Comparison of ENCODE assay signal across 32 cellular contexts in genomic region chr10:71573562-71574300, GRCh38.
"Had no signal": no experiment of that assay in that cellular context is flagged by ENCODE, and none has a peak within 500 bp of the region (broad histone marks: within the 10 kb centered on the region; RNA-seq: fewer than 3 reads in every experiment).

No MANE protein-coding gene starts in this region.

- H3K36me3 ChIP-seq: ascending aorta, breast epithelium, MG63, SJCRH30 had no signal

- ATAC-seq: activated CD4-positive, alpha-beta T cell treated with anti-CD3 and anti-CD28 coated beads for 36 hours; activated CD4-positive, CD25-positive, alpha-beta regulatory T cell treated with anti-CD3 and anti-CD28 coated beads, Interleukin-2, amount 50 U/mL, for 24 hours; activated CD8-positive, alpha-beta T cell treated with anti-CD3 and anti-CD28 coated beads, Interleukin-2, amount 10 ng/mL, durations not matched to agents 7 days and 5 days; Panc1; WTC11 had no signal

- DNase-seq: activated CD4-positive, alpha-beta T cell treated with anti-CD3 and anti-CD28 coated beads for 36 hours; activated CD4-positive, alpha-beta T cell treated with anti-CD3 and anti-CD28 coated beads, Interleukin-2, amount 10 ng/mL, durations not matched to agents 7 days and 5 days; activated CD4-positive, alpha-beta T cell treated with anti-CD3 and anti-CD28 coated beads, Interleukin-2, amount 50 U/mL, for 48 hours; activated CD8-positive, alpha-beta T cell treated with anti-CD3 and anti-CD28 coated beads, Interleukin-2, amount 10 ng/mL, durations not matched to agents 7 days and 5 days; activated gamma-delta T cell; activated naive CD4-positive, alpha-beta T cell treated with Interleukin-2 at 50 U/mL for 16 hours; activated naive CD8-positive, alpha-beta T cell treated with anti-CD3 and anti-CD28 coated beads, Interleukin-2, amount 10 ng/mL, durations not matched to agents 7 days and 5 days; activated T-cell treated with anti-CD3 and anti-CD28 coated beads, Interleukin-2, amount 50 U/mL, for 24 hours; amygdala; Kasumi-1; KG1; MG63; MV-4-11; NCI-H1092; NCI-H1436 treated with DMSO at 0.1 percent for 48 hours; NCI-H1694 treated with DMSO at 0.1 percent for 48 hours; NCI-H2029; NCI-H2171 treated with DMSO at 0.1 percent for 48 hours; NCI-H446; NCI-H510A treated with DMSO at 0.1 percent for 48 hours; NCI-H526 treated with DMSO at 0.1 percent for 48 hours; NCI-H774; SHP77; SJCRH30; T1000 had no signal

- H3K4me1 ChIP-seq: ascending aorta, breast epithelium had no signal

- FAIRE-seq: TTC549 had no signal

- H3K27me3 ChIP-seq: ascending aorta, breast epithelium, MG63, SJCRH30 had no signal

- H3K4me3 ChIP-seq: ascending aorta, breast epithelium, MG63, SJCRH30, SK-N-MC had no signal

- H3K27ac ChIP-seq: ascending aorta, breast epithelium, SJCRH30, SK-N-MC had no signal

- H3K9me3 ChIP-seq: ascending aorta, breast epithelium, MG63, SJCRH30 had no signal
